Comparison of ENCODE assay signal across 8 cellular contexts in genomic region chr5:163505475-163506457, GRCh38. TPM values are rescaled to one million over a fixed set of nuclear protein-coding genes. Genes with fewer than 3 reads are reported as not detected.
A peak's percentile ranks its signal among the peaks of the same experiment; 100 is the strongest.
DNase-seq lines count a peak whose midpoint lies in the region; ATAC-seq and TF ChIP-seq lines count a peak whose summit lies in the region.

TSS of gene MAT2B (plus strand) at chr5:163505619. CDS start at chr5:163505687, 68 bp downstream.

- H3K36me3 ChIP-seq in PC-9 (ENCODE audit: low read depth), result no peaks in the 10 kb centered on the region
- no peaks in the 10 kb centered on the region for H3K36me3 ChIP-seq in mucosa of stomach (ENCODE audit: control insufficient read depth, insufficient read depth, low read length)

- POLR2A ChIA-PET in PC-9 (lab: Charles Lee; ENCODE audit: unreplicated experiment), result interaction anchor here (0.6 to 1.1 kb wide), 5 partner anchors 13 to 131 kb away, joined by 3 to 12 read pairs (median 4); partner anchors contain the start of genes CCNG1, HMMR and NUDCD2

- TF ChIP-seq CTCF in PC-9 (conservative IDR thresholded peaks at IDR 0.05) (peak; percentile 56; the same call in 1 of the 2 replicates), epithelial cell of proximal tubule (conservative IDR thresholded peaks at IDR 0.05; ENCODE audit: low read depth, low read length) (peak; percentile 50)

- peak; percentile 92 for ATAC-seq in GM21717 (IDR thresholded peaks at IDR 0.05; ENCODE audit: unreplicated experiment)

- H3F3A ChIP-seq in PC-9 (ENCODE audit: insufficient read depth, low read depth), result peaks cover 22% of the 10 kb centered on the region

- intact Hi-C loops in PC-9 (cut with micrococcal nuclease; ENCODE audit: unreplicated experiment), result loop anchor here (1.0 to 2.0 kb wide), 2 partner anchors 45 to 69 kb away; partner anchors contain the start of genes CCNG1, HMMR and NUDCD2

- H3K4me3 ChIP-seq in PC-9, result peak within 1 kb of the TSS; percentile 92
- peak within 1 kb of the TSS; percentile 69 for H3K4me3 ChIP-seq in epithelial cell of proximal tubule (ENCODE audit: low read depth, low read length)
- H3K4me3 ChIP-seq in mucosa of stomach (ENCODE audit: low read length), result peak within 1 kb of the TSS; percentile 71

- peak within 1 kb of the TSS; percentile 91 for H3K9ac ChIP-seq in mucosa of stomach (ENCODE audit: low read length)

- H3K27me3 ChIP-seq in PC-9 (ENCODE audit: insufficient read depth, low read depth) (no peaks in the 10 kb centered on the region), mucosa of stomach (ENCODE audit: control insufficient read depth, insufficient read depth, low read length) (no peaks in the 10 kb centered on the region)

- H3K79me2 ChIP-seq in PC-9 (ENCODE audit: low read depth), result peaks cover 49% of the 10 kb centered on the region

- no peaks in the 10 kb centered on the region for H3K9me3 ChIP-seq in PC-9 (ENCODE audit: insufficient read depth, low read depth)
- H3K9me3 ChIP-seq in mucosa of stomach (ENCODE audit: control insufficient read depth, low read length), result no peaks in the 10 kb centered on the region

- peak within 1 kb of the TSS; percentile 98 for H3K4me2 ChIP-seq in PC-9

- peak within 1 kb of the TSS; percentile 72 for H3K27ac ChIP-seq in PC-9

- no peaks in the 10 kb centered on the region for H3K9me2 ChIP-seq in PC-9 (ENCODE audit: insufficient read depth)

- DNase-seq in DMS53 treated with DMSO at 0.1 percent for 48 hours (lab: John Stamatoyannopoulos, UW; ENCODE audit: unreplicated experiment) (peak; percentile 94), KBM-7 (peak; percentile 97), PC-9 (peak; percentile 87 to 96), epithelial cell of proximal tubule (ENCODE audit: low read depth) (peak; percentile 55)
- DNase-seq in activated T-cell treated with anti-CD3 and anti-CD28 coated beads, Interleukin-2, amount 50 U/mL, for 1 hour, result peak; percentile 94
- peak; percentile 85 to 89 for DNase-seq in stimulated activated CD8-positive, alpha-beta memory T cell treated with anti-CD3 and anti-CD28 coated beads, Interleukin-7, amount 100 ng/mL, for 1 hour (ENCODE audit: low read depth in 2 of 2)

- peaks cover 29% of the 10 kb centered on the region for H3K4me1 ChIP-seq in PC-9 (replicated peaks; ENCODE audit: insufficient read depth)
- H3K4me1 ChIP-seq in mucosa of stomach (ENCODE audit: control insufficient read depth, insufficient read depth, low read length), result peaks cover 4% of the 10 kb centered on the region

- BruUV-seq in PC-9 (replicated peaks; lab: Mats Ljungman, UMichigan), result TSS peak; percentile 79

- in situ Hi-C loops in KBM-7 (cut with MboI; ENCODE audit: low pct_unique_long_range_greater_than_20kb, low sequenced_read_pairs), result no loop called here

- H4K20me1 ChIP-seq in PC-9 (ENCODE audit: insufficient read depth), result 0 out of 2 replicates have a peak, but pooled peaks cover 17% of the 10 kb centered on the region

- H2AFZ ChIP-seq in PC-9, result peak within 1 kb of the TSS; percentile 77

- CTCF ChIA-PET in PC-9 (lab: Charles Lee), result no interaction called here

RNA-seq across cellular contexts. Expression of gene MAT2B, which starts in this region (rescaled TPM):
- total RNA-seq in PC-9 (2021) (46.3 and 66.2 TPM in 2 replicates), epithelial cell of proximal tubule (46.3 and 64.7 TPM in 2 replicates)

Comparison
In these comparisons a context has a peak if more than half of its experiments do, and no peak if none do; other contexts are left out.
1. Peak in every context shown above with its lines: DNase-seq, ATAC-seq, H3K4me3 ChIP-seq and H3K27ac ChIP-seq.